ENCODE assay signal across 8 cellular contexts in the genomic region with DNA sequence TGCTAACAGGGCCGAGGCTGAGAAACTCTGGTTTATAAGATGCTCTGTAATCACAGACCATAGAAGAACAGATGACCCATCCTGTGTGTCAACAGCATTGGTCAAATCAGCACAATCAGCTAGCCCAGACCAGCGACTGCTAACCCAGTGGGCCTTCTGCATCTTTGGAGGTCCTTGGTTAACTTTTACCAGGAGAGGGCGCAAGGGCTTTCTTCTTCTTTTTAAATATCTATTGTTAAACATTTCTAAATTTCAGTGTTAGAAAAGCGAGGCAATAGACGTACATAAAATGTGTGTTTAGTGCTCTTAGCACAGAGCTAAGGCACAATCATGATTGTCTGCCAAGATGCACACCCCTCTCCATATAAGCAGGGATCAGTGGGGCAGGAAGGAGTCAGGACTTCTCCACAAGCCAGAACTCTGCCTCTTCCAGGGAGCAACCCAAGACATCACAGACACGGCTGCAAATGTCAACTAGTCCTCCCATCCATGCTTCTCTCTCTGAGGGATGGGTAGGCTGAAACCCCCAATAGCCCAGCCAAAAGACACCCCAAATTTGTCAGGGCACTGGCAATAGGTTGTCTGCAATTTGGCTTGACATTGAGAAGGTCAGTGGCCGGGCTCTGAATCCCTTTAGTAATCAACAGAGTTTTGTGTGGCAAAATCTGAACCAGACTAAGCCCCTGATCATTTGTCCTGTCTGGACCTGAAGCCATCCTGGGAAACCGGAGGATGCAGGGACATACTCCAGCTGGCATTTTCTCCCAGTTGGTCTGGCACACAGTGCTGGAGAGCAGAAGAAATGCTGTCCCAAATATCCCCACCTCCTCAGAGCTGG.
DNase-seq lines count a peak whose midpoint lies in the region; ATAC-seq, FAIRE-seq and TF ChIP-seq lines count a peak whose summit lies in the region.

No MANE protein-coding gene starts in this region.

- H3T11ph ChIP-seq in H9 (ENCODE audit: low read length): no peak overlapping the region

- H3K4me3 Mint-ChIP-seq in Caco-2 (ENCODE audit: unreplicated experiment) (no peak overlapping the region), H9 (no peak overlapping the region), neural crest cell (no peak overlapping the region)

- no peak overlapping the region for H2BK15ac ChIP-seq in H9 (ENCODE audit: low read depth, low read length)

- no peak for FAIRE-seq in urothelium cell line (lab: Jason Lieb, UNC)

- no peak overlapping the region for H2AK5ac ChIP-seq in H9 (ENCODE audit: insufficient read length, low read length)

- no peak overlapping the region for H3K9ac ChIP-seq in H9 (ENCODE audit: extremely low read depth, insufficient read length, low read length)
- H3K9ac ChIP-seq in fibroblast of lung (ENCODE audit: insufficient read depth, low read length): no peak overlapping the region

- H3K79me1 ChIP-seq in H9 (ENCODE audit: insufficient read depth, low read depth, low read length, poor library complexity, severe bottlenecking): no peaks in the 10 kb centered on the region

- H3K9me3 Mint-ChIP-seq in Caco-2 (ENCODE audit: unreplicated experiment) (no peaks in the 10 kb centered on the region), H9 (peaks cover 0 to 4% of the 10 kb centered on the region in 2 experiments; a peak in 1 of 5 replicates), neural crest cell (no peaks in the 10 kb centered on the region)

- POLR2A ChIA-PET in Caco-2 (lab: Charles Lee): no interaction called here

- H3K14ac ChIP-seq in H9 (ENCODE audit: insufficient read depth, low read length): no peak overlapping the region

- no peak for ATAC-seq in GM21786 (IDR thresholded peaks at IDR 0.05; ENCODE audit: unreplicated experiment)

- H3K4me3 ChIP-seq in Caco-2 (ENCODE audit: low read depth, low read length) (no peak overlapping the region), fibroblast of lung (replicated peaks in 1 of 4; ENCODE audit: control extremely low read depth in 1 of 4, insufficient read depth in 1 of 4, low read depth in 3 of 4, low read length in 4 of 4) (no peak overlapping the region)

- no peak overlapping the region for H3K27ac Mint-ChIP-seq in Caco-2 (ENCODE audit: unreplicated experiment)
- peak overlapping the region in 1 of 3 experiments; percentile 34; a peak in 1 of 7 replicates for H3K27ac Mint-ChIP-seq in H9
- H3K27ac Mint-ChIP-seq in neural crest cell (ENCODE audit: unreplicated experiment): no peak overlapping the region

- H2AFZ ChIP-seq in H9 (ENCODE audit: low read length) (no peak overlapping the region), fibroblast of lung (ENCODE audit: low read length) (no peak overlapping the region)

- H3K36me3 Mint-ChIP-seq in Caco-2 (ENCODE audit: insufficient read depth, unreplicated experiment) (peaks cover 5% of the 10 kb centered on the region), H9 (ENCODE audit: insufficient read depth in 1 of 3, low read depth in 3 of 3) (no peaks in the 10 kb centered on the region; a peak in 1 of 7 replicates), neural crest cell (ENCODE audit: low read depth) (no peaks in the 10 kb centered on the region)

- no CpG with 5 or more reads among the region's 8 CpGs for WGBS in H9 (ENCODE audit: extremely low coverage, insufficient read length, low lambda C conversion rate)

- no peak overlapping the region for H3K56ac ChIP-seq in H9 (ENCODE audit: insufficient read length, low read depth, low read length)

- H4K20me1 ChIP-seq in H9 (ENCODE audit: control insufficient read depth, insufficient read depth, insufficient read length) (no peaks in the 10 kb centered on the region), fibroblast of lung (ENCODE audit: control insufficient read depth, extremely low read depth, insufficient read depth, low read length) (no peaks in the 10 kb centered on the region)

- DNase-seq in Caco-2 (no peak), H9 (peak; percentile 43), NCI-H69 (lab: John Stamatoyannopoulos, UW) (peak; percentile 54), fibroblast of lung (ENCODE audit: low read depth in 2 of 2) (peak; percentile 39 to 80), neural crest cell (ENCODE audit: low read depth, low spot score) (peak; percentile 23), urothelium cell line (ENCODE audit: low spot score) (peak; percentile 20)
- peak; percentile 50 for DNase-seq in activated T-cell treated with anti-CD3 and anti-CD28 coated beads, Interleukin-2, amount 50 U/mL, for 1 hour

- no peaks in the 10 kb centered on the region for H3K9me3 ChIP-seq in Caco-2
- H3K9me3 ChIP-seq in H9 (ENCODE audit: control insufficient read depth, low read depth, low read length): no peaks in the 10 kb centered on the region
- H3K9me3 ChIP-seq in fibroblast of lung (ENCODE audit: control insufficient read depth, insufficient read depth, low read depth, low read length): no peaks in the 10 kb centered on the region

- H3K36me3 ChIP-seq in Caco-2 (ENCODE audit: control insufficient read depth, insufficient read depth, low read length) (no peaks in the 10 kb centered on the region), fibroblast of lung (ENCODE audit: control insufficient read depth, insufficient read depth, low read length) (no peaks in the 10 kb centered on the region)

- H3K27me3 ChIP-seq in Caco-2 (replicated peaks; ENCODE audit: control insufficient read depth, insufficient read depth, low read length) (no peaks in the 10 kb centered on the region), H9 (ENCODE audit: insufficient read depth, low read length) (no peaks in the 10 kb centered on the region), fibroblast of lung (ENCODE audit: control insufficient read depth, insufficient read depth, low read length) (peaks cover 4% of the 10 kb centered on the region)

- CTCF ChIA-PET in Caco-2 (lab: Charles Lee): no interaction called here

- H4K5ac ChIP-seq in H9 (ENCODE audit: insufficient read length, low read depth, low read length): no peak overlapping the region

- no peak overlapping the region for H2BK120ac ChIP-seq in H9 (ENCODE audit: low read depth, low read length, poor library complexity, severe bottlenecking)

- intact Hi-C loops in Caco-2 (cut with micrococcal nuclease; ENCODE audit: unreplicated experiment): loop anchor here (2.0 to 5.0 kb wide), 2 partner anchors 56 to 191 kb away; no protein-coding TSS in a partner anchor

- no peak overlapping the region for H3K4ac ChIP-seq in H9 (ENCODE audit: low read depth, low read length)

- peak; percentile 9 to 10 for TF ChIP-seq CTCF in Caco-2 (IDR thresholded peaks at IDR 0.05; ENCODE audit: insufficient read depth in 1 of 2, low read depth in 1 of 2, low read length in 1 of 2, severe bottlenecking in 1 of 2, unreplicated experiment in 1 of 2)
- TF ChIP-seq CTCF in H9 (conservative IDR thresholded peaks at IDR 0.05): peak; percentile 78
- TF ChIP-seq CTCF in fibroblast of lung (conservative IDR thresholded peaks at IDR 0.05 in 1 of 2, IDR thresholded peaks at IDR 0.05 in 1 of 2; ENCODE audit: low read depth in 1 of 2, low read length in 2 of 2): peak; percentile 57 to 70
- peak; percentile 63 for TF ChIP-seq CTCF in neural crest cell (conservative IDR thresholded peaks at IDR 0.05)

- H3K4me1 Mint-ChIP-seq in Caco-2 (ENCODE audit: low read depth, unreplicated experiment): peaks cover 9% of the 10 kb centered on the region
- H3K4me1 Mint-ChIP-seq in H9: peaks cover 18 to 22% of the 10 kb centered on the region in 2 experiments
- peaks cover 11% of the 10 kb centered on the region for H3K4me1 Mint-ChIP-seq in neural crest cell

- H3K27ac ChIP-seq in H9 (ENCODE audit: insufficient read length, low read depth, low read length): no peak overlapping the region
- no peak overlapping the region for H3K27ac ChIP-seq in fibroblast of lung (ENCODE audit: insufficient read depth, low read length)

- no peak overlapping the region for H2BK12ac ChIP-seq in H9 (ENCODE audit: insufficient read length, low read depth, low read length)

- no peaks in the 10 kb centered on the region for H3K27me3 Mint-ChIP-seq in Caco-2 (ENCODE audit: insufficient read depth, unreplicated experiment)
- peaks cover 6% of the 10 kb centered on the region for H3K27me3 Mint-ChIP-seq in H9 (ENCODE audit: low read depth)
- no peaks in the 10 kb centered on the region for H3K27me3 Mint-ChIP-seq in neural crest cell (ENCODE audit: low read depth)

- H3K79me2 ChIP-seq in H9 (ENCODE audit: insufficient read depth, low read length): no peaks in the 10 kb centered on the region
- no peaks in the 10 kb centered on the region for H3K79me2 ChIP-seq in fibroblast of lung (ENCODE audit: control insufficient read depth, insufficient read depth, low read length)

- H3K23ac ChIP-seq in H9 (ENCODE audit: insufficient read length, low read depth, low read length): no peak overlapping the region

- BruUV-seq in Caco-2 (replicated peaks; lab: Mats Ljungman, UMichigan): no TSS peak

- no peaks in the 10 kb centered on the region for H3K23me2 ChIP-seq in H9 (ENCODE audit: insufficient read length, low read depth, low read length, poor library complexity, severe bottlenecking)

- H4K91ac ChIP-seq in H9 (ENCODE audit: insufficient read length, low read depth, low read length): no peak overlapping the region

- H2BK5ac ChIP-seq in H9 (ENCODE audit: insufficient read length, low read length): no peak overlapping the region

- H3K4me2 ChIP-seq in H9 (ENCODE audit: insufficient read depth, insufficient read length, low read length): no peak overlapping the region
- H3K4me2 ChIP-seq in fibroblast of lung (ENCODE audit: extremely low read depth, insufficient read depth, low read length): peak overlapping the region; percentile 2

- H2BK20ac ChIP-seq in H9 (ENCODE audit: low read depth, low read length, poor library complexity, severe bottlenecking): no peak overlapping the region

- no peak overlapping the region for H3K18ac ChIP-seq in H9 (ENCODE audit: insufficient read length, low read depth, low read length)

- H3K4me1 ChIP-seq in Caco-2: peaks cover 14% of the 10 kb centered on the region
- H3K4me1 ChIP-seq in H9 (ENCODE audit: insufficient read depth, low read length): 0 out of 2 replicates have a peak, but pooled peaks cover 3% of the 10 kb centered on the region
- no peaks in the 10 kb centered on the region for H3K4me1 ChIP-seq in fibroblast of lung (ENCODE audit: control insufficient read depth, extremely low read depth, insufficient read depth, low read length)

- no peak overlapping the region for H4K8ac ChIP-seq in H9 (replicated peaks; ENCODE audit: insufficient read length, low read depth, low read length)

Comparison
In these comparisons a context has a peak if more than half of its experiments do, and no peak if none do; other contexts are left out.
1. DNase-seq: peak in H9 (single experiment), NCI-H69 (single experiment), activated T-cell treated with anti-CD3 and anti-CD28 coated beads, Interleukin-2, amount 50 U/mL, for 1 hour (single experiment), fibroblast of lung (2 of 2), neural crest cell (single experiment) and urothelium cell line (single experiment); none in Caco-2 (0 of 2).
2. CTCF ChIP-seq: peak in every context shown above with its lines; median percentile 78 in H9; 64 in fibroblast of lung; 63 in neural crest cell; 10 in Caco-2.